24 cellular contexts compared by ENCODE assay signal in genomic region chr18:57624988-57625387, GRCh38. TPM values are rescaled to one million over a fixed set of nuclear protein-coding genes. Genes with fewer than 3 reads are reported as not detected.
DNase-seq lines count a peak whose midpoint lies in the region; ATAC-seq, FAIRE-seq and TF ChIP-seq lines count a peak whose summit lies in the region.
"Had no signal": no experiment of that assay in that cellular context is flagged by ENCODE, and none has a peak within 500 bp of the region (broad histone marks: within the 10 kb centered on the region; RNA-seq: fewer than 3 reads in every experiment).

No MANE protein-coding gene starts in this region.

- H2AK5ac ChIP-seq in mesenchymal stem cell (ENCODE audit: low read length, severe bottlenecking) = no peak overlapping the region

- intact Hi-C loops in K562 (cut with micrococcal nuclease) = no loop called here
- intact Hi-C loops in CD4-positive, alpha-beta memory T cell (cut with micrococcal nuclease) = loop anchor here (10.0 kb wide), 1 partner anchor 420 kb away; the partner anchor contains the start of gene NEDD4L
- intact Hi-C loops in Calu3 (cut with micrococcal nuclease; ENCODE audit: unreplicated experiment) = no loop called here

- ATAC-seq in K562 = no peak
- ATAC-seq in HG03520 (IDR thresholded peaks at IDR 0.05; ENCODE audit: unreplicated experiment) = no peak
- ATAC-seq: body of pancreas; natural killer cell treated with Interleukin-12 subunit alpha and Interleukin-12 subunit beta and Interleukin-15 and Interleukin-18, amount 100 ng/mL, for 72 hours; stimulated activated naive B cell treated with anti-CD40 and anti-IgM and Interleukin-4, amounts not matched to agents 10 μg/mL and 1 μg/mL and 100 μg/mL, for 72 hours had no signal

- H3K18ac ChIP-seq in mesenchymal stem cell (ENCODE audit: low read depth in 1 of 2, low read length in 2 of 2) = no peak overlapping the region

- FAIRE-seq in K562 (lab: Jason Lieb, UNC) = no peak
- FAIRE-seq: islet of Langerhans had no signal

- H4K91ac ChIP-seq in mesenchymal stem cell (ENCODE audit: low read length) = peak overlapping the region; percentile 15

- peak overlapping the region in 1 of 8 donors; percentile 17 for H3K4me3 Mint-ChIP-seq in CD4-positive, alpha-beta memory T cell
- H3K4me3 Mint-ChIP-seq in Calu3 (ENCODE audit: low read depth, unreplicated experiment) = no peak overlapping the region
- H3K4me3 Mint-ChIP-seq: memory B cell; natural killer cell treated with Interleukin-12 subunit alpha and Interleukin-12 subunit beta and Interleukin-15 and Interleukin-18, amount 100 ng/mL, for 72 hours; stimulated activated naive B cell treated with anti-CD40 and anti-IgM and Interleukin-4, amounts not matched to agents 10 μg/mL and 1 μg/mL and 100 μg/mL, for 72 hours had no signal

- H3K36me3 ChIP-seq in K562 (ENCODE audit: control insufficient read depth, insufficient read depth, low read length) (peaks cover 7% of the 10 kb centered on the region; the same call in 2 of the 3 replicates), mesenchymal stem cell (ENCODE audit: control insufficient read depth in 1 of 2, insufficient read depth in 2 of 2, low read depth in 1 of 2, low read length in 2 of 2) (peaks cover 0 to 1% of the 10 kb centered on the region in 2 experiments)
- no peaks in the 10 kb centered on the region for H3K36me3 ChIP-seq in CD4-positive, alpha-beta memory T cell (ENCODE audit: insufficient read depth, low read length)
- H3K36me3 ChIP-seq: tibial artery had no signal

- no peak overlapping the region for H2BK5ac ChIP-seq in mesenchymal stem cell (ENCODE audit: low read depth, low read length, poor library complexity, severe bottlenecking)

- H3K4me2 ChIP-seq in K562 (ENCODE audit: insufficient read depth, low read length) (no peak overlapping the region), mesenchymal stem cell (ENCODE audit: low read length, poor library complexity, severe bottlenecking) (no peak overlapping the region)
- H3K4me2 ChIP-seq: BLaER1 had no signal

- H2AFZ ChIP-seq in K562 (ENCODE audit: low read depth, low read length) (no peak overlapping the region), mesenchymal stem cell (ENCODE audit: low read depth, low read length) (no peak overlapping the region)

- H3K79me1 ChIP-seq in mesenchymal stem cell (replicated peaks; ENCODE audit: low read length, poor library complexity, severe bottlenecking) = no peaks in the 10 kb centered on the region

- POLR2A ChIA-PET in K562 (lab: Yijun Ruan, JAX) = no interaction called here
- POLR2A ChIA-PET in CD4-positive, alpha-beta memory T cell (lab: Charles Lee; ENCODE audit: partially characterized antibody) = no interaction called here

- in situ Hi-C loops in Caki2 (cut with HindIII; ENCODE audit: low pct_unique_long_range_greater_than_20kb, low sequenced_read_pairs) = no loop called here
- in situ Hi-C loops in K562 (cut with MboI) = loop anchor here (10.0 to 25.0 kb wide), 2 partner anchors 237 to 500 kb away; no protein-coding TSS in a partner anchor

- no peak overlapping the region for H2BK12ac ChIP-seq in mesenchymal stem cell (ENCODE audit: low read length in 2 of 2)

- H3K4me1 Mint-ChIP-seq in CD4-positive, alpha-beta memory T cell = peaks cover 9 to 25% (median 17%) of the 10 kb centered on the region in 4 donors
- H3K4me1 Mint-ChIP-seq in Calu3 (ENCODE audit: low read depth, unreplicated experiment) = peaks cover 24% of the 10 kb centered on the region

- H3K4ac ChIP-seq in mesenchymal stem cell (ENCODE audit: low read depth in 1 of 2, low read length in 2 of 2) = no peak overlapping the region

- TF ChIP-seq EP300 in K562 (IDR thresholded peaks at IDR 0.05; ENCODE audit: low read length) = no peak

- H3K36me3 Mint-ChIP-seq in CD4-positive, alpha-beta memory T cell = peaks cover 3 to 11% of the 10 kb centered on the region in 2 donors
- peaks cover 32% of the 10 kb centered on the region for H3K36me3 Mint-ChIP-seq in Calu3 (ENCODE audit: insufficient read depth, unreplicated experiment)
- H3K36me3 Mint-ChIP-seq: memory B cell; natural killer cell treated with Interleukin-12 subunit alpha and Interleukin-12 subunit beta and Interleukin-15 and Interleukin-18, amount 100 ng/mL, for 72 hours had no signal

- H4K20me1 ChIP-seq in K562 (replicated peaks; ENCODE audit: control insufficient read depth, insufficient read depth, low read length) = no peaks in the 10 kb centered on the region

- H3K23ac ChIP-seq in mesenchymal stem cell (ENCODE audit: low read length in 2 of 2) = no peak overlapping the region

- no peaks in the 10 kb centered on the region for H3K9me1 ChIP-seq in K562 (ENCODE audit: control insufficient read depth, insufficient read depth, low read length)

- H3K9me3 ChIP-seq in K562 (replicated peaks; ENCODE audit: control insufficient read depth, insufficient read depth, low read depth, low read length) (no peaks in the 10 kb centered on the region), mesenchymal stem cell (ENCODE audit: control insufficient read depth, low read length) (no peaks in the 10 kb centered on the region)
- no peaks in the 10 kb centered on the region for H3K9me3 ChIP-seq in CD4-positive, alpha-beta memory T cell (ENCODE audit: control insufficient read depth in 1 of 2, low read length in 2 of 2)
- H3K9me3 ChIP-seq: BLaER1, body of pancreas, tibial artery had no signal

- BruUV-seq in K562 (replicated peaks; lab: Mats Ljungman, UMichigan) (no TSS peak), Calu3 (replicated peaks; lab: Mats Ljungman, UMichigan) (no TSS peak)

- no peak overlapping the region for H3K9ac ChIP-seq in K562 (ENCODE audit: insufficient read depth in 1 of 2, low read depth in 2 of 2, low read length in 2 of 2)
- H3K9ac ChIP-seq in mesenchymal stem cell (ENCODE audit: low read length) = no peak overlapping the region
- H3K9ac ChIP-seq: BLaER1 had no signal

- H3K27me3 Mint-ChIP-seq in CD4-positive, alpha-beta memory T cell = no peaks in the 10 kb centered on the region
- no peaks in the 10 kb centered on the region for H3K27me3 Mint-ChIP-seq in Calu3 (ENCODE audit: unreplicated experiment)
- H3K27me3 Mint-ChIP-seq: memory B cell; natural killer cell treated with Interleukin-12 subunit alpha and Interleukin-12 subunit beta and Interleukin-15 and Interleukin-18, amount 100 ng/mL, for 72 hours; stimulated activated naive B cell treated with anti-CD40 and anti-IgM and Interleukin-4, amounts not matched to agents 10 μg/mL and 1 μg/mL and 100 μg/mL, for 72 hours had no signal

- peak overlapping the region; percentile 55 for H4K8ac ChIP-seq in mesenchymal stem cell (ENCODE audit: low read length)

- H3K4me3 ChIP-seq in K562 (no peak overlapping the region), mesenchymal stem cell (ENCODE audit: insufficient read depth in 1 of 2, low read depth in 1 of 2, low read length in 2 of 2) (no peak overlapping the region)
- no peak overlapping the region for H3K4me3 ChIP-seq in CD4-positive, alpha-beta memory T cell (ENCODE audit: low read length in 2 of 2)
- H3K4me3 ChIP-seq: BLaER1, body of pancreas, tibial artery had no signal

- H3K27ac ChIP-seq in K562 (ENCODE audit: extremely low read depth, low read depth, low read length) (no peak overlapping the region), mesenchymal stem cell (ENCODE audit: low read length, poor library complexity, severe bottlenecking) (no peak overlapping the region)
- H3K27ac ChIP-seq in CD4-positive, alpha-beta memory T cell (ENCODE audit: low read depth, low read length) = no peak overlapping the region
- H3K27ac ChIP-seq: BLaER1, body of pancreas, tibial artery had no signal

- H3K4me1 ChIP-seq in K562 (replicated peaks in 1 of 2; ENCODE audit: control insufficient read depth in 2 of 2, insufficient read depth in 2 of 2, low read length in 2 of 2) (peaks cover 4 to 16% of the 10 kb centered on the region in 2 experiments; a peak in 4 of 5 replicates), mesenchymal stem cell (ENCODE audit: control insufficient read depth, insufficient read depth, low read depth, low read length) (peaks cover 5% of the 10 kb centered on the region)
- H3K4me1 ChIP-seq in CD4-positive, alpha-beta memory T cell (ENCODE audit: insufficient read depth, low read length) = peaks cover 24% of the 10 kb centered on the region

- H3K27ac Mint-ChIP-seq in CD4-positive, alpha-beta memory T cell = peak overlapping the region in 2 of 7 donors; percentile 4 to 54
- no peak overlapping the region for H3K27ac Mint-ChIP-seq in Calu3 (ENCODE audit: unreplicated experiment)
- H3K27ac Mint-ChIP-seq: memory B cell; natural killer cell treated with Interleukin-12 subunit alpha and Interleukin-12 subunit beta and Interleukin-15 and Interleukin-18, amount 100 ng/mL, for 72 hours; stimulated activated naive B cell treated with anti-CD40 and anti-IgM and Interleukin-4, amounts not matched to agents 10 μg/mL and 1 μg/mL and 100 μg/mL, for 72 hours had no signal

- CTCF ChIA-PET in K562 (lab: Yijun Ruan, JAX; ENCODE audit: low intra/inter-chr PET ratio) = no interaction called here
- CTCF ChIA-PET in CD4-positive, alpha-beta memory T cell (lab: Charles Lee; ENCODE audit: partially characterized antibody) = no interaction called here
- CTCF ChIA-PET in Calu3 (lab: Charles Lee) = interaction anchor here (0.5 kb wide), 1 partner anchor 1944 kb away, joined by 5 read pairs; no protein-coding TSS in a partner anchor

- no peak for TF ChIP-seq CTCF in K562 (IDR thresholded peaks at IDR 0.05 in 2 of 3, conservative IDR thresholded peaks at IDR 0.05 in 1 of 3; ENCODE audit: insufficient read depth in 2 of 3, low read depth in 1 of 3, low read length in 3 of 3)
- TF ChIP-seq CTCF in Calu3 (IDR thresholded peaks at IDR 0.05; ENCODE audit: unreplicated experiment) = no peak

- no peaks in the 10 kb centered on the region for H3K9me3 Mint-ChIP-seq in CD4-positive, alpha-beta memory T cell
- no peaks in the 10 kb centered on the region for H3K9me3 Mint-ChIP-seq in Calu3 (ENCODE audit: low read depth, unreplicated experiment)
- H3K9me3 Mint-ChIP-seq: memory B cell; natural killer cell treated with Interleukin-12 subunit alpha and Interleukin-12 subunit beta and Interleukin-15 and Interleukin-18, amount 100 ng/mL, for 72 hours; stimulated activated naive B cell treated with anti-CD40 and anti-IgM and Interleukin-4, amounts not matched to agents 10 μg/mL and 1 μg/mL and 100 μg/mL, for 72 hours had no signal

- no peak overlapping the region for H3K14ac ChIP-seq in mesenchymal stem cell (ENCODE audit: low read length in 2 of 2)

- peak; percentile 31 for DNase-seq in Caki2 (ENCODE audit: low read depth)
- DNase-seq in HT-29 (ENCODE audit: low spot score) = peak; percentile 19
- peak in 1 of 4 experiments; percentile 18 for DNase-seq in K562 (ENCODE audit: extremely low read depth in 1 of 4, low spot score in 3 of 4)
- peak; percentile 41 for DNase-seq in mesenchymal stem cell
- no peak for DNase-seq in CD4-positive, alpha-beta memory T cell
- no peak for DNase-seq in DMS153 (lab: John Stamatoyannopoulos, UW)
- no peak for DNase-seq in Calu3
- DNase-seq: activated CD4-positive, alpha-beta T cell treated with anti-CD3 and anti-CD28 coated beads for 4 hours; activated CD8-positive, alpha-beta memory T cell treated with anti-CD3 and anti-CD28 coated beads, Interleukin-2, amount 50 U/mL, for 48 hours; activated naive CD4-positive, alpha-beta T cell treated with Interleukin-2 at 50 U/mL for 16 hours; body of pancreas; DMS79; erythroblast; head of caudate nucleus; NCI-H1092; NCI-H2081 treated with DMSO at 0.1 percent for 48 hours; NCI-H524 treated with DMSO at 0.1 percent for 48 hours; stimulated activated naive B cell treated with anti-CD40 and anti-IgM and Interleukin-4, amounts not matched to agents 10 μg/mL and 1 μg/mL and 100 μg/mL, for 72 hours; tibial artery had no signal

- H2BK120ac ChIP-seq in mesenchymal stem cell (ENCODE audit: low read depth, low read length) = no peak overlapping the region

- TF ChIP-seq POLR2A in K562 (conservative IDR thresholded peaks at IDR 0.05) = no peak

- H3K27me3 ChIP-seq in K562 (ENCODE audit: control insufficient read depth in 2 of 2, insufficient read depth in 2 of 2, low read length in 2 of 2) (no peaks in the 10 kb centered on the region), mesenchymal stem cell (ENCODE audit: control insufficient read depth in 1 of 2, insufficient read depth in 1 of 2, low read length in 2 of 2) (no peaks in the 10 kb centered on the region)
- H3K27me3 ChIP-seq in CD4-positive, alpha-beta memory T cell (ENCODE audit: insufficient read depth, low read length) = no peaks in the 10 kb centered on the region
- H3K27me3 ChIP-seq: BLaER1, body of pancreas, tibial artery had no signal

- TF ChIP-seq RAD21 in K562 (CRISPR knock-in tag; conservative IDR thresholded peaks at IDR 0.05 in 1 of 2, IDR thresholded peaks at IDR 0.05 in 1 of 2) = no peak

- 65% methylated on average over 4 of the region's 4 CpGs for WGBS in K562 (ENCODE audit: insufficient coverage, low coverage, missing lambda C conversion rate)
- WGBS in mesenchymal stem cell = 64% methylated on average over 4 of the region's 4 CpGs

- H2BK15ac ChIP-seq in mesenchymal stem cell (ENCODE audit: low read depth, poor library complexity, severe bottlenecking) = no peak overlapping the region

- H3K79me2 ChIP-seq in K562 (ENCODE audit: control insufficient read depth, insufficient read depth, low read length) = peaks cover 16% of the 10 kb centered on the region

RNA-seq across cellular contexts. Expression of gene NARS1, which starts 3.4 kb away (rescaled TPM):
- total RNA-seq in Caki2 (2014; rRNA removed; shearing (Covaris generic); ENCODE audit: low replicate concordance) = 95.3 and 106 TPM in 2 replicates
- 60.3 and 67.9 TPM in 2 replicates for total RNA-seq in HT-29 (2014; rRNA removed; shearing (Covaris generic))
- total RNA-seq in K562 (2011; cell fraction: chromatin; rRNA removed; ENCODE audit: low replicate concordance) = 124 and 285 TPM in 2 replicates
- 72.2 and 74.9 TPM in 2 replicates for total RNA-seq in K562 (2011; cell fraction: nucleolus; rRNA removed)
- total RNA-seq in K562 (2011; cell fraction: nucleoplasm; rRNA removed) = 112 and 116 TPM in 2 replicates
- 153 and 232 TPM in 2 replicates for total RNA-seq in K562 (2014; rRNA removed)
- 236 and 274 TPM in 2 replicates for total RNA-seq in K562 (2014; rRNA removed; fragmentation: Illumina TruSeq; extraction: Trizol)
- total RNA-seq in K562 (2015; rRNA removed; fragmentation: Illumina TruSeq; extraction: Trizol) = 267 and 290 TPM in 2 replicates
- total RNA-seq in K562 (2021) = 130 and 145 TPM in 2 replicates
- polyA plus RNA-seq in K562 (2011; rRNA removed) = 180 and 207 TPM in 2 replicates
- 72.6 and 147 TPM in 2 replicates for polyA plus RNA-seq in K562 (2011; cell fraction: cytosol; rRNA removed)
- 135 and 213 TPM in 2 replicates for polyA plus RNA-seq in K562 (2011; cell fraction: nucleus; rRNA removed)
- 170 and 176 TPM in 2 replicates for polyA plus RNA-seq in K562 (2012)
- 270 and 293 TPM in 2 replicates for polyA plus RNA-seq in K562 (2014; fragmentation: Illumina TruSeq; extraction: Trizol)
- 100 to 1,000 TPM; 141 to 267 TPM for polyA plus RNA-seq in K562 (2014; fragmentation: Nextera tagmentation; extraction: Ambion mirVana)
- 186 and 225 TPM in 2 replicates for polyA plus RNA-seq in K562 (2014; rRNA removed)
- polyA minus RNA-seq in K562 (2011; rRNA and poly(A)+ RNA removed) = 246 and 314 TPM in 2 replicates
- polyA minus RNA-seq in K562 (2011; cell fraction: cytosol; rRNA and poly(A)+ RNA removed) = 117 and 125 TPM in 2 replicates
- polyA minus RNA-seq in K562 (2011; cell fraction: nucleus; rRNA and poly(A)+ RNA removed) = 51.2 and 83.9 TPM in 2 replicates
- polyA plus RNA-seq in mesenchymal stem cell (2013, experiment 1 of 2) = 119 TPM
- 117 TPM for polyA plus RNA-seq in mesenchymal stem cell (2013, experiment 2 of 2)
- 10 to 100 TPM; 91.1 to 96.4 TPM for total RNA-seq in CD4-positive, alpha-beta memory T cell
- 10 to 100 TPM; 54.1 to 67.0 TPM for polyA plus RNA-seq in CD4-positive, alpha-beta memory T cell
- 196 and 205 TPM in 2 replicates for total RNA-seq in Calu3 (2022)

RNA-seq across cellular contexts. Expression of gene FECH, which starts 38.5 kb away (rescaled TPM):
- total RNA-seq in Caki2 (2014; rRNA removed; shearing (Covaris generic); ENCODE audit: low replicate concordance) = 33.0 and 49.0 TPM in 2 replicates
- 16.9 and 37.2 TPM in 2 replicates for total RNA-seq in HT-29 (2014; rRNA removed; shearing (Covaris generic))
- 35.2 and 72.3 TPM in 2 replicates for total RNA-seq in K562 (2011; cell fraction: chromatin; rRNA removed; ENCODE audit: low replicate concordance)
- 30.0 and 48.3 TPM in 2 replicates for total RNA-seq in K562 (2011; cell fraction: nucleolus; rRNA removed)
- total RNA-seq in K562 (2011; cell fraction: nucleoplasm; rRNA removed) = 39.2 and 42.7 TPM in 2 replicates
- 170 and 212 TPM in 2 replicates for total RNA-seq in K562 (2014; rRNA removed)
- total RNA-seq in K562 (2014; rRNA removed; fragmentation: Illumina TruSeq; extraction: Trizol) = 46.7 and 48.8 TPM in 2 replicates
- 20.2 and 24.1 TPM in 2 replicates for total RNA-seq in K562 (2015; rRNA removed; fragmentation: Illumina TruSeq; extraction: Trizol)
- total RNA-seq in K562 (2021) = 64.0 and 67.1 TPM in 2 replicates
- 55.5 and 74.8 TPM in 2 replicates for polyA plus RNA-seq in K562 (2011; rRNA removed)
- polyA plus RNA-seq in K562 (2011; cell fraction: cytosol; rRNA removed) = 46.0 and 58.0 TPM in 2 replicates
- polyA plus RNA-seq in K562 (2011; cell fraction: nucleus; rRNA removed) = 56.4 and 69.5 TPM in 2 replicates
- polyA plus RNA-seq in K562 (2012) = 46.9 and 58.3 TPM in 2 replicates
- polyA plus RNA-seq in K562 (2014; fragmentation: Illumina TruSeq; extraction: Trizol) = 73.9 and 79.1 TPM in 2 replicates
- polyA plus RNA-seq in K562 (2014; fragmentation: Nextera tagmentation; extraction: Ambion mirVana) = 10 to 100 TPM; 19.8 to 21.1 TPM
- 56.8 and 84.3 TPM in 2 replicates for polyA plus RNA-seq in K562 (2014; rRNA removed)
- 54.8 and 80.7 TPM in 2 replicates for polyA minus RNA-seq in K562 (2011; rRNA and poly(A)+ RNA removed)
- 42.9 and 49.0 TPM in 2 replicates for polyA minus RNA-seq in K562 (2011; cell fraction: cytosol; rRNA and poly(A)+ RNA removed)
- polyA minus RNA-seq in K562 (2011; cell fraction: nucleus; rRNA and poly(A)+ RNA removed) = 27.8 and 29.5 TPM in 2 replicates
- 32.7 TPM for polyA plus RNA-seq in mesenchymal stem cell (2013, experiment 1 of 2)
- 32.3 TPM for polyA plus RNA-seq in mesenchymal stem cell (2013, experiment 2 of 2)
- total RNA-seq in CD4-positive, alpha-beta memory T cell = 10 to 100 TPM; 14.8 to 16.1 TPM
- polyA plus RNA-seq in CD4-positive, alpha-beta memory T cell = 10 to 100 TPM; 15.8 to 19.7 TPM
- 16.7 and 23.4 TPM in 2 replicates for total RNA-seq in Calu3 (2022)

Comparison
In these comparisons a context has a peak if more than half of its experiments do, and no peak if none do; other contexts are left out.
1. DNase-seq: peak in Caki2 (single experiment), HT-29 (single experiment) and mesenchymal stem cell (single experiment); none in CD4-positive, alpha-beta memory T cell (0 of 5), DMS153 (single experiment) and Calu3 (single experiment).